ENCODE assay signal across 1 cellular context in the genomic region with DNA sequence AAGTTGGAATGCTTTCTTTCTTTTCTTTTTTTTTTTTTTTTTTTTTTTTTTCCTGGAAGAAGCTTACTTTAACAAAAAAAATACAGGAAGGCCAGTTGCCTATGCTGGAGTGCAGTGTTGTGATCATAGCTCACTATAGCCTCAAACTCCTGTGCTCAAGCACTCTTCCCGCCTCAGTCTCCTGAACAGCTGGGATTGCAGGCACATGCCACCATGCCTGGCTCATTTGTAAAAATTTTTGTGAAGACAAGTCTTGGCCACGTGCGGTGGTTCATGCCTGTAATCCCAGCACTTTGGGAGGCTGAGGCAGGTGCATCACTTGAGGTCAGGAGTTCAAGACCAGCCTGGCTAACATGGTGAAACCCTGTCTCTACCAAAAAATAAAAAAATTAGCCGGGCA. TPM values are rescaled to one million over a fixed set of nuclear protein-coding genes. Genes with fewer than 3 reads are reported as not detected.
"Had no signal": no experiment of that assay in that cellular context is flagged by ENCODE, and none has a peak within 500 bp of the region (broad histone marks: within the 10 kb centered on the region; RNA-seq: fewer than 3 reads in every experiment).

No MANE protein-coding gene starts in this region.

RNA-seq across cellular contexts. Expression of a gene that starts 59.8 kb away (rescaled TPM):
- polyA plus RNA-seq: aorta had no signal
